Comparison of ENCODE assay signal across 8 cellular contexts in genomic region chr19:41439441-41440222, GRCh38. TPM values are rescaled to one million over a fixed set of nuclear protein-coding genes. Genes with fewer than 3 reads are reported as not detected.
A peak's percentile ranks its signal among the peaks of the same experiment; 100 is the strongest.
DNase-seq lines count a peak whose midpoint lies in the region; ATAC-seq and TF ChIP-seq lines count a peak whose summit lies in the region.

Gene DMAC2 (minus strand): TSS chr19:41439912. CDS start chr19:41439899, 13 bp downstream.

- peak within 1 kb of the TSS; percentile 82 for H3K27ac ChIP-seq in C4-2B

- H3K27me3 Mint-ChIP-seq in dendritic cell treated with granulocyte-macrophage colony-stimulating factor and Interleukin-4, amounts not matched to agents 40 ng/mL and 50 ng/mL, for 4 days: no peaks in the 10 kb centered on the region

- DNase-seq in NCI-H526 (lab: John Stamatoyannopoulos, UW) (peak; percentile 99 to 100), left lobe of liver (ENCODE audit: low spot score) (peak; percentile 95)
- DNase-seq in activated CD4-positive, alpha-beta T cell treated with anti-CD3 and anti-CD28 coated beads for 48 hours: peak; percentile 98
- peak; percentile 94 for DNase-seq in stimulated activated CD4-positive, alpha-beta T cell treated with anti-CD3 and anti-CD28 coated beads, Interleukin-2, amount 100 ng/mL, for 4 hours (ENCODE audit: low read depth)

- intact Hi-C loops in dendritic cell treated with granulocyte-macrophage colony-stimulating factor and Interleukin-4, amounts not matched to agents 40 ng/mL and 50 ng/mL, for 4 days (cut with micrococcal nuclease): loop anchor here (2.0 to 10.0 kb wide), 2 partner anchors 75 to 115 kb away; partner anchors contain the start of gene B9D2

- peak within 1 kb of the TSS; percentile 4 for H3K27ac Mint-ChIP-seq in dendritic cell treated with granulocyte-macrophage colony-stimulating factor and Interleukin-4, amounts not matched to agents 40 ng/mL and 50 ng/mL, for 4 days

- no peak within 1 kb of the TSS for H3K4me3 Mint-ChIP-seq in dendritic cell treated with granulocyte-macrophage colony-stimulating factor and Interleukin-4, amounts not matched to agents 40 ng/mL and 50 ng/mL, for 4 days

- H3K36me3 Mint-ChIP-seq in dendritic cell treated with granulocyte-macrophage colony-stimulating factor and Interleukin-4, amounts not matched to agents 40 ng/mL and 50 ng/mL, for 4 days (ENCODE audit: low read depth): peaks cover 32% of the 10 kb centered on the region

- peaks cover 37% of the 10 kb centered on the region for H3K4me1 Mint-ChIP-seq in dendritic cell treated with granulocyte-macrophage colony-stimulating factor and Interleukin-4, amounts not matched to agents 40 ng/mL and 50 ng/mL, for 4 days (ENCODE audit: low read depth)

- peak; percentile 62 for TF ChIP-seq CTCF in C4-2B (conservative IDR thresholded peaks at IDR 0.05)

- H3K9me3 Mint-ChIP-seq in dendritic cell treated with granulocyte-macrophage colony-stimulating factor and Interleukin-4, amounts not matched to agents 40 ng/mL and 50 ng/mL, for 4 days: no peaks in the 10 kb centered on the region

- peak; percentile 90 for ATAC-seq in GM19324 (IDR thresholded peaks at IDR 0.05; ENCODE audit: low FRiP score, unreplicated experiment)
- ATAC-seq in HG03469 (IDR thresholded peaks at IDR 0.05; ENCODE audit: unreplicated experiment): peak; percentile 76
- ATAC-seq in left lobe of liver: peak; percentile 96

RNA-seq across cellular contexts. Expression of gene DMAC2, which starts in this region (rescaled TPM):
- total RNA-seq in left lobe of liver: 21.2 TPM

Comparison
In these comparisons a context has a peak if more than half of its experiments do, and no peak if none do; other contexts are left out.
1. Peak in every context shown above with its lines: DNase-seq, ATAC-seq and H3K27ac ChIP-seq.